8 cellular contexts compared by ENCODE assay signal in genomic region chr14:49769171-49769570, GRCh38. TPM values are rescaled to one million over a fixed set of nuclear protein-coding genes. Genes with fewer than 3 reads are reported as not detected.
DNase-seq lines count a peak whose midpoint lies in the region; ATAC-seq, FAIRE-seq and TF ChIP-seq lines count a peak whose summit lies in the region.

No MANE protein-coding gene starts in this region.

- peaks cover 37% of the 10 kb centered on the region for H3K4me1 ChIP-seq in HepG2 (ENCODE audit: insufficient read depth, low read length)
- H3K4me1 ChIP-seq in transverse colon: peaks cover 22 to 39% (median 38%) of the 10 kb centered on the region in 4 donors

- H3K27me3 ChIP-seq in BJ (ENCODE audit: control insufficient read depth, insufficient read depth, low read length): no peaks in the 10 kb centered on the region
- no peaks in the 10 kb centered on the region; a peak in 1 of 5 replicates for H3K27me3 ChIP-seq in HepG2 (ENCODE audit: control insufficient read depth in 1 of 2, insufficient read depth in 2 of 2, low read length in 2 of 2)
- H3K27me3 ChIP-seq in transverse colon: no peaks in the 10 kb centered on the region

- WGBS in HepG2 (ENCODE audit: low lambda C conversion rate): 1% methylated on average over 6 of the region's 6 CpGs
- WGBS in transverse colon (ENCODE audit: low coverage in 1 of 2), 2 donors: 23% methylated on average over 6 of the region's 6 CpGs; no CpG with 5 or more reads in 1 of the 2 donors

- H3K79me2 ChIP-seq in HepG2 (ENCODE audit: insufficient read depth, low read length): peaks cover 41% of the 10 kb centered on the region

- no peaks in the 10 kb centered on the region for H4K20me1 ChIP-seq in HepG2 (ENCODE audit: insufficient read depth, low read length)

- no peaks in the 10 kb centered on the region for H3K27me3 Mint-ChIP-seq in IgD-negative memory B cell

- no peak for TF ChIP-seq RAD21 in HepG2 (CRISPR knock-in tag; IDR thresholded peaks at IDR 0.05)

- DNase-seq in BJ (ENCODE audit: low read depth) (peak; percentile 28), astrocyte of the spinal cord (ENCODE audit: low read depth, low spot score) (peak; percentile 60), HepG2 (ENCODE audit: low spot score) (peak; percentile 53), transverse colon (peak; percentile 40), AML-193 (lab: John Stamatoyannopoulos, UW) (no peak), superior temporal gyrus (ENCODE audit: extremely low spot score) (no peak)

- H3K9me3 Mint-ChIP-seq in IgD-negative memory B cell: no peaks in the 10 kb centered on the region

- peaks cover 13 to 30% (median 26%) of the 10 kb centered on the region in 3 donors for H3K4me1 Mint-ChIP-seq in IgD-negative memory B cell

- FAIRE-seq in HepG2 (lab: Jason Lieb, UNC): no peak

- intact Hi-C loops in HepG2 (cut with micrococcal nuclease; ENCODE audit: unreplicated experiment): loop anchor here (2.0 kb wide), 1 partner anchor 76 kb away; the partner anchor contains the start of gene KLHDC1
- intact Hi-C loops in transverse colon (cut with DNase I; ENCODE audit: low total_unique reads): no loop called here

- TF ChIP-seq CTCF in BJ (IDR thresholded peaks at IDR 0.05; ENCODE audit: insufficient read depth, low read depth, low read length) (no peak), astrocyte of the spinal cord (IDR thresholded peaks at IDR 0.05; ENCODE audit: low read depth, low read length) (no peak), HepG2 (CRISPR knock-in tag; IDR thresholded peaks at IDR 0.05) (no peak), transverse colon (IDR thresholded peaks at IDR 0.05) (no peak)

- TF ChIP-seq EP300 in HepG2 (IDR thresholded peaks at IDR 0.05; ENCODE audit: low read depth in 2 of 2, low read length in 2 of 2) (no peak), HepG2 (CRISPR knock-in tag; IDR thresholded peaks at IDR 0.05; ENCODE audit: borderline replicate concordance) (no peak), transverse colon (IDR thresholded peaks at IDR 0.05; ENCODE audit: low read depth) (no peak)

- POLR2A ChIA-PET in BJ (lab: Charles Lee): no interaction called here
- POLR2A ChIA-PET in HepG2 (lab: Yijun Ruan, JAX): interaction anchor here (0.6 to 6.5 kb wide), 19 partner anchors 12 to 185 kb away, joined by 3 to 76 read pairs (median 10); partner anchors contain the start of genes DNAAF2, KLHDC1, LRR1 and MGAT2

- no peaks in the 10 kb centered on the region for H3K36me3 Mint-ChIP-seq in IgD-negative memory B cell

- no peak for TF ChIP-seq POLR2A in HepG2 (IDR thresholded peaks at IDR 0.05; ENCODE audit: insufficient read depth in 1 of 2, low read depth in 2 of 2, low read length in 2 of 2)
- no peak for TF ChIP-seq POLR2A in transverse colon (IDR thresholded peaks at IDR 0.05)

- ATAC-seq in HepG2 (no peak), HG02588 (IDR thresholded peaks at IDR 0.05; ENCODE audit: unreplicated experiment) (no peak)

- no peak overlapping the region for H2AFZ ChIP-seq in HepG2 (ENCODE audit: low read length)

- in situ Hi-C loops in astrocyte of the spinal cord (cut with HindIII; ENCODE audit: low sequenced_read_pairs) (no loop called here), HepG2 (cut with HindIII; ENCODE audit: extremely low pct_ligation_motif_present, low pct_unique_long_range_greater_than_20kb) (loop anchor here (5.0 to 10.0 kb wide), 2 partner anchors 74 to 137 kb away; partner anchors contain the start of gene KLHDC1), transverse colon (cut with MboI; ENCODE audit: low pct_ligation_motif_present in 1 of 4, low pct_unique_long_range_greater_than_20kb in 1 of 4, low sequenced_read_pairs in 3 of 4) (loop anchor here in 3 of 4 donors (10.0 to 25.0 kb wide), 2 partner anchors 132 to 134 kb away; partner anchors contain the start of gene DNAAF2 (in 3 of the 3))

- H3K4me3 ChIP-seq in BJ (ENCODE audit: low read depth, low read length) (peak overlapping the region; percentile 68), astrocyte of the spinal cord (ENCODE audit: low read depth, low read length) (peak overlapping the region; percentile 87), HepG2 (replicated peaks in 1 of 3; ENCODE audit: insufficient read depth in 1 of 3, low read depth in 2 of 3, low read length in 3 of 3) (peak overlapping the region; percentile 76 to 99 (median 94)), transverse colon (peak overlapping the region; percentile 79 to 99 (median 90))

- CTCF ChIA-PET in BJ (lab: Yijun Ruan, JAX) (interaction anchor here (1.0 to 3.1 kb wide), 3 partner anchors 84 to 176 kb away, joined by 3 to 11 read pairs (median 5); partner anchors contain the start of genes DNAAF2 and NEMF), HepG2 (lab: Yijun Ruan, JAX; ENCODE audit: low intra/inter-chr PET ratio, low total read pairs) (no interaction called here)

- peak overlapping the region; percentile 97 to 99 (median 98) for H3K4me3 Mint-ChIP-seq in IgD-negative memory B cell

- H3K27ac Mint-ChIP-seq in IgD-negative memory B cell: peak overlapping the region; percentile 94 to 100 (median 97)

- H3K27ac ChIP-seq in HepG2 (ENCODE audit: extremely low read length, insufficient read depth, low read length): peak overlapping the region; percentile 99
- H3K27ac ChIP-seq in transverse colon: peak overlapping the region; percentile 98 to 100 (median 99)

- H3K36me3 ChIP-seq in BJ (ENCODE audit: control insufficient read depth, insufficient read depth, low read length) (no peaks in the 10 kb centered on the region), HepG2 (replicated peaks in 1 of 2; ENCODE audit: control insufficient read depth in 1 of 2, insufficient read depth in 2 of 2, low read length in 2 of 2) (peaks cover 0 to 8% of the 10 kb centered on the region in 2 experiments; a peak in 1 of 5 replicates), transverse colon (peaks cover 0 to 14% (median 3%) of the 10 kb centered on the region in 4 donors)

- BruUV-seq in HepG2 (replicated peaks; lab: Mats Ljungman, UMichigan): TSS peak; percentile 61

- H3K9ac ChIP-seq in HepG2 (ENCODE audit: insufficient read depth, low read depth, low read length): peak overlapping the region; percentile 98

- H3K4me2 ChIP-seq in HepG2 (ENCODE audit: low read depth, low read length): peak overlapping the region; percentile 99

- H3K9me3 ChIP-seq in HepG2 (ENCODE audit: low read length): no peaks in the 10 kb centered on the region
- H3K9me3 ChIP-seq in transverse colon: no peaks in the 10 kb centered on the region

TF ChIP-seq in HepG2, 621 proteins besides CTCF, POLR2A, EP300 and RAD21 (continues in another document):
- TF ChIP-seq SP5 (CRISPR knock-in tag; IDR thresholded peaks at IDR 0.05; ENCODE audit: borderline replicate concordance, low read depth) (0 out of 2 replicates have a peak, but pooled peaks have one; percentile 29), ZNF552 (CRISPR knock-in tag; IDR thresholded peaks at IDR 0.05; ENCODE audit: borderline replicate concordance) (no peak), NFE2 (CRISPR knock-in tag; IDR thresholded peaks at IDR 0.05) (no peak)

RNA-seq across cellular contexts. Expression of gene KLHDC2, which starts 1.2 kb away (rescaled TPM):
- polyA plus RNA-seq in BJ (2011; rRNA removed) (47.3 and 66.1 TPM in 2 replicates), IgD-negative memory B cell (48.1 TPM), HepG2 (2011; rRNA removed) (139 and 170 TPM in 2 replicates)
- polyA minus RNA-seq in BJ (2011; rRNA and poly(A)+ RNA removed): 24.5 and 27.6 TPM in 2 replicates
- total RNA-seq in HepG2 (2016; rRNA removed; fragmentation: Illumina TruSeq; extraction: Trizol) (80.3 and 95.5 TPM in 2 replicates), transverse colon (100 to 1,000 TPM in 3 of 4 donors, 10 to 100 TPM in 1; 88.6 to 113 (median 109) TPM)
- total RNA-seq in HepG2 (2016; cell fraction: cytosol; rRNA removed; fragmentation: Illumina TruSeq; extraction: Trizol; ENCODE audit: low read depth): 41.2 and 54.6 TPM in 2 replicates
- total RNA-seq in HepG2 (2016; cell fraction: insoluble cytoplasmic fraction; rRNA removed; fragmentation: Illumina TruSeq; extraction: Trizol): 84.5 and 96.7 TPM in 2 replicates
- total RNA-seq in HepG2 (2016; cell fraction: membrane; rRNA removed; fragmentation: Illumina TruSeq; extraction: Trizol): 76.7 and 86.6 TPM in 2 replicates
- total RNA-seq in HepG2 (2016; cell fraction: nucleus; rRNA removed; fragmentation: Illumina TruSeq; extraction: Trizol): 92.2 and 109 TPM in 2 replicates
- polyA plus RNA-seq in HepG2 (2011; cell fraction: cytosol; rRNA removed): 50.6 and 65.9 TPM in 2 replicates
- 291 and 350 TPM in 2 replicates for polyA plus RNA-seq in HepG2 (2011; cell fraction: nucleus; rRNA removed)
- 96.1 and 115 TPM in 2 replicates for polyA plus RNA-seq in HepG2 (2012)
- polyA plus RNA-seq in HepG2 (2016; cell fraction: cytosol; fragmentation: Illumina TruSeq; extraction: Trizol; ENCODE audit: low read depth): 26.0 and 31.8 TPM in 2 replicates
- polyA plus RNA-seq in HepG2 (2016; cell fraction: insoluble cytoplasmic fraction; fragmentation: Illumina TruSeq; extraction: Trizol; ENCODE audit: low read depth): 64.1 and 66.6 TPM in 2 replicates
- polyA plus RNA-seq in HepG2 (2016; cell fraction: membrane; fragmentation: Illumina TruSeq; extraction: Trizol; ENCODE audit: low read depth): 40.0 and 41.5 TPM in 2 replicates
- 142 and 145 TPM in 2 replicates for polyA plus RNA-seq in HepG2 (2016; cell fraction: nucleus; fragmentation: Illumina TruSeq; extraction: Trizol; ENCODE audit: insufficient read depth, low read depth)
- polyA minus RNA-seq in HepG2 (2011; rRNA and poly(A)+ RNA removed; ENCODE audit: low replicate concordance): 34.2 and 92.1 TPM in 2 replicates
- polyA minus RNA-seq in HepG2 (2011; cell fraction: cytosol; rRNA and poly(A)+ RNA removed): 41.9 and 43.5 TPM in 2 replicates
- 188 and 199 TPM in 2 replicates for polyA minus RNA-seq in HepG2 (2011; cell fraction: nucleus; rRNA and poly(A)+ RNA removed)

Comparison
In these comparisons a context has a peak if more than half of its experiments do, and no peak if none do; other contexts are left out.
1. DNase-seq: peak in BJ (single experiment), astrocyte of the spinal cord (single experiment), HepG2 (single experiment) and transverse colon (single experiment); none in AML-193 (0 of 2) and superior temporal gyrus (single experiment).
2. Peak in every context shown above with its lines, with median percentiles within 50 percentile points of each other: H3K4me3 ChIP-seq.